In the genomic region with DNA sequence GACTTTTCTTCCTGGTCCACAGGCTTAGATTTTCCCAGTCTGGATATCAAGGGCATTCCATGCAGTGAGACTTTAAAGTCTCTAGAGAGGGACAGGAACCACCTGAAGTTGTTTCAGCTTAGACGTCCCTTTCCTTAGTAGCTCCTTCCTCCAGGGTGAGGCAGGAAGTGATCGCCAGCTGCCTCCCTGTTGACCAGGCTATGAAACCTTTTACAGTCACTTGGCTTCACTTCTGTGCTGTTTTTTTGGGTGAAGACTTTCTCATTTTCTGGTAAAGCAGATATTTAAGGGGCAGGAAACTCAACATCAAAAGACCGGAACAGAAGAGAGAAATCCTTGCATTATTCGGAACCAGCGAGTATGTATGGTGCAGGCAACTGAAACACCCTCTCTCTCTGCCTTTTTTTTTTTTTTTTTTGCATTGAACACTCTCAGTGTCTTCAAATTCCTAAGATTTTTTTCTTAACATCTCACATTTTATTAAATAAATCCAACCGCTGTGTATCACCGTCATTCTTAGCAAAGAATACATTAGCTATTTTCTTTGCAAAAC, we compare ENCODE assay signal across 8 cellular contexts.
DNase-seq lines count a peak whose midpoint lies in the region; ATAC-seq and TF ChIP-seq lines count a peak whose summit lies in the region.
"Had no signal": no experiment of that assay in that cellular context is flagged by ENCODE, and none has a peak within 500 bp of the region (broad histone marks: within the 10 kb centered on the region; RNA-seq: fewer than 3 reads in every experiment).

No MANE protein-coding gene starts in this region.

- H3K4me3 ChIP-seq in GM06990 (replicated peaks; ENCODE audit: low read depth, low read length) (peak overlapping the region; percentile 13; the same call in 1 of the 2 replicates), neuronal stem cell (ENCODE audit: low read length in 2 of 2) (no peak overlapping the region)
- H3K4me3 ChIP-seq: GM23248 had no signal

- peaks cover 73% of the 10 kb centered on the region for H3K4me1 Mint-ChIP-seq in activated naive CD8-positive, alpha-beta T cell treated with anti-CD3 and anti-CD28 coated beads, Interleukin-2, amount 10 ng/mL, durations not matched to agents 7 days and 5 days

- H3K27ac ChIP-seq in KOPT-K1 (ENCODE audit: low read depth, low read length, poor library complexity, severe bottlenecking) (peak overlapping the region; percentile 70), neuronal stem cell (replicated peaks; ENCODE audit: low read length) (no peak overlapping the region)
- H3K27ac ChIP-seq: GM23248 had no signal

- H3K27me3 ChIP-seq in GM06990 (replicated peaks; ENCODE audit: control insufficient read depth, insufficient read depth, low read length), result no peaks in the 10 kb centered on the region
- H3K27me3 ChIP-seq in neuronal stem cell (ENCODE audit: control insufficient read depth in 3 of 3, insufficient read depth in 3 of 3, low read depth in 1 of 3, low read length in 3 of 3), result no peaks in the 10 kb centered on the region

- no peak overlapping the region for H3K14ac ChIP-seq in neuronal stem cell (ENCODE audit: low read length)

- no peak overlapping the region for H2BK15ac ChIP-seq in neuronal stem cell (ENCODE audit: low read length)

- H3K79me1 ChIP-seq in neuronal stem cell (ENCODE audit: low read depth, low read length), result no peaks in the 10 kb centered on the region

- WGBS in neuronal stem cell (ENCODE audit: extremely low coverage in 2 of 2, insufficient read length in 2 of 2, insufficient replicate concordance in 1 of 2), 2 donors, result 100% methylated on average over 2 of the region's 7 CpGs

- H3K23ac ChIP-seq in neuronal stem cell (ENCODE audit: low read depth, low read length, poor library complexity), result no peak overlapping the region

- H4K91ac ChIP-seq in neuronal stem cell (ENCODE audit: low read depth, low read length, poor library complexity), result no peak overlapping the region

- no peak overlapping the region for H2BK12ac ChIP-seq in neuronal stem cell (ENCODE audit: low read length)

- peak; percentile 68 for DNase-seq in GM06990 (ENCODE audit: extremely low read depth, insufficient read length)
- DNase-seq in activated naive CD8-positive, alpha-beta T cell treated with anti-CD3 and anti-CD28 coated beads, Interleukin-2, amount 10 ng/mL, durations not matched to agents 7 days and 5 days, result no peak
- no peak for DNase-seq in neuronal stem cell (ENCODE audit: low spot score)
- DNase-seq in T-helper 9 cell, result no peak
- DNase-seq: GM23248 had no signal

- H3K9me3 ChIP-seq in KOPT-K1 (ENCODE audit: insufficient read depth, low read length, poor library complexity, severe bottlenecking), result no peaks in the 10 kb centered on the region
- peaks cover under 1 to 7% of the 10 kb centered on the region in 2 donors for H3K9me3 ChIP-seq in neuronal stem cell (replicated peaks in 1 of 2; ENCODE audit: control insufficient read depth in 2 of 2, insufficient read depth in 1 of 2, low read depth in 1 of 2, low read length in 2 of 2)

- H3K36me3 ChIP-seq in GM06990 (ENCODE audit: control insufficient read depth, insufficient read depth, low read length) (no peaks in the 10 kb centered on the region), KOPT-K1 (ENCODE audit: insufficient read depth, low read length) (no peaks in the 10 kb centered on the region), neuronal stem cell (replicated peaks in 1 of 2; ENCODE audit: control insufficient read depth in 2 of 2, insufficient read depth in 2 of 2, low read length in 2 of 2) (no peaks in the 10 kb centered on the region)

- H3K9me3 Mint-ChIP-seq in activated naive CD8-positive, alpha-beta T cell treated with anti-CD3 and anti-CD28 coated beads, Interleukin-2, amount 10 ng/mL, durations not matched to agents 7 days and 5 days, result no peaks in the 10 kb centered on the region

- H3K9ac ChIP-seq in neuronal stem cell (ENCODE audit: low read depth, low read length, poor library complexity), result no peak overlapping the region
- H3K9ac ChIP-seq: GM23248 had no signal

- no peak overlapping the region for H3K4me2 ChIP-seq in neuronal stem cell (ENCODE audit: insufficient read depth, low read length, poor library complexity, severe bottlenecking)

- no peak overlapping the region for H2BK120ac ChIP-seq in neuronal stem cell (ENCODE audit: low read depth, low read length)

- no peak for TF ChIP-seq CTCF in GM06990 (IDR thresholded peaks at IDR 0.05; ENCODE audit: insufficient read depth, low read length, poor library complexity, severe bottlenecking)

- peak overlapping the region; percentile 27 for H2AFZ ChIP-seq in neuronal stem cell (ENCODE audit: low read length)
- H2AFZ ChIP-seq: GM23248 had no signal

- H3K27ac Mint-ChIP-seq in activated naive CD8-positive, alpha-beta T cell treated with anti-CD3 and anti-CD28 coated beads, Interleukin-2, amount 10 ng/mL, durations not matched to agents 7 days and 5 days, result peak overlapping the region; percentile 93

- H2AK5ac ChIP-seq in neuronal stem cell (ENCODE audit: low read depth, low read length), result no peak overlapping the region

- H3K27me3 Mint-ChIP-seq in activated naive CD8-positive, alpha-beta T cell treated with anti-CD3 and anti-CD28 coated beads, Interleukin-2, amount 10 ng/mL, durations not matched to agents 7 days and 5 days, result no peaks in the 10 kb centered on the region

- peak; percentile 32 for ATAC-seq in activated naive CD8-positive, alpha-beta T cell treated with anti-CD3 and anti-CD28 coated beads, Interleukin-2, amount 10 ng/mL, durations not matched to agents 7 days and 5 days (ENCODE audit: low read depth)
- ATAC-seq in GM19452 (IDR thresholded peaks at IDR 0.05; ENCODE audit: unreplicated experiment) (no peak), HG03521 (IDR thresholded peaks at IDR 0.05; ENCODE audit: unreplicated experiment) (no peak)

- no peak overlapping the region for H3K4ac ChIP-seq in neuronal stem cell (ENCODE audit: low read length)

- peaks cover 1% of the 10 kb centered on the region for H3K36me3 Mint-ChIP-seq in activated naive CD8-positive, alpha-beta T cell treated with anti-CD3 and anti-CD28 coated beads, Interleukin-2, amount 10 ng/mL, durations not matched to agents 7 days and 5 days

- H4K8ac ChIP-seq in neuronal stem cell (ENCODE audit: low read depth, low read length), result no peak overlapping the region

- no peak overlapping the region for H2BK5ac ChIP-seq in neuronal stem cell (ENCODE audit: low read length)

- H3K18ac ChIP-seq in neuronal stem cell (ENCODE audit: low read length), result no peak overlapping the region

- peaks cover 2 to 5% of the 10 kb centered on the region in 2 donors for H3K4me1 ChIP-seq in neuronal stem cell (ENCODE audit: control insufficient read depth in 2 of 2, insufficient read depth in 1 of 2, low read depth in 1 of 2, low read length in 2 of 2)

- peak overlapping the region; percentile 78 for H3K4me3 Mint-ChIP-seq in activated naive CD8-positive, alpha-beta T cell treated with anti-CD3 and anti-CD28 coated beads, Interleukin-2, amount 10 ng/mL, durations not matched to agents 7 days and 5 days

- POLR2A ChIA-PET in activated naive CD8-positive, alpha-beta T cell treated with anti-CD3 and anti-CD28 coated beads, Interleukin-2, amount 10 ng/mL, durations not matched to agents 7 days and 5 days (lab: Charles Lee), result interaction anchor here (0.7 to 6.2 kb wide), 11 partner anchors 13 to 234 kb away, joined by 3 to 56 read pairs (median 4); partner anchors contain the start of gene IRF2BP2
